Comparison of ENCODE assay signal across 8 cellular contexts in genomic region chr5:150357326-150358260, GRCh38. TPM values are rescaled to one million over a fixed set of nuclear protein-coding genes. Genes with fewer than 3 reads are reported as not detected.
DNase-seq lines count a peak whose midpoint lies in the region; ATAC-seq and TF ChIP-seq lines count a peak whose summit lies in the region.

A gene with protein sequence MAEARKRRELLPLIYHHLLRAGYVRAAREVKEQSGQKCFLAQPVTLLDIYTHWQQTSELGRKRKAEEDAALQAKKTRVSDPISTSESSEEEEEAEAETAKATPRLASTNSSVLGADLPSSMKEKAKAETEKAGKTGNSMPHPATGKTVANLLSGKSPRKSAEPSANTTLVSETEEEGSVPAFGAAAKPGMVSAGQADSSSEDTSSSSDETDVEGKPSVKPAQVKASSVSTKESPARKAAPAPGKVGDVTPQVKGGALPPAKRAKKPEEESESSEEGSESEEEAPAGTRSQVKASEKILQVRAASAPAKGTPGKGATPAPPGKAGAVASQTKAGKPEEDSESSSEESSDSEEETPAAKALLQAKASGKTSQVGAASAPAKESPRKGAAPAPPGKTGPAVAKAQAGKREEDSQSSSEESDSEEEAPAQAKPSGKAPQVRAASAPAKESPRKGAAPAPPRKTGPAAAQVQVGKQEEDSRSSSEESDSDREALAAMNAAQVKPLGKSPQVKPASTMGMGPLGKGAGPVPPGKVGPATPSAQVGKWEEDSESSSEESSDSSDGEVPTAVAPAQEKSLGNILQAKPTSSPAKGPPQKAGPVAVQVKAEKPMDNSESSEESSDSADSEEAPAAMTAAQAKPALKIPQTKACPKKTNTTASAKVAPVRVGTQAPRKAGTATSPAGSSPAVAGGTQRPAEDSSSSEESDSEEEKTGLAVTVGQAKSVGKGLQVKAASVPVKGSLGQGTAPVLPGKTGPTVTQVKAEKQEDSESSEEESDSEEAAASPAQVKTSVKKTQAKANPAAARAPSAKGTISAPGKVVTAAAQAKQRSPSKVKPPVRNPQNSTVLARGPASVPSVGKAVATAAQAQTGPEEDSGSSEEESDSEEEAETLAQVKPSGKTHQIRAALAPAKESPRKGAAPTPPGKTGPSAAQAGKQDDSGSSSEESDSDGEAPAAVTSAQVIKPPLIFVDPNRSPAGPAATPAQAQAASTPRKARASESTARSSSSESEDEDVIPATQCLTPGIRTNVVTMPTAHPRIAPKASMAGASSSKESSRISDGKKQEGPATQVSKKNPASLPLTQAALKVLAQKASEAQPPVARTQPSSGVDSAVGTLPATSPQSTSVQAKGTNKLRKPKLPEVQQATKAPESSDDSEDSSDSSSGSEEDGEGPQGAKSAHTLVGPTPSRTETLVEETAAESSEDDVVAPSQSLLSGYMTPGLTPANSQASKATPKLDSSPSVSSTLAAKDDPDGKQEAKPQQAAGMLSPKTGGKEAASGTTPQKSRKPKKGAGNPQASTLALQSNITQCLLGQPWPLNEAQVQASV (N-terminal part only) (plus strand): TSS chr5:150357697. CDS start chr5:150357747, 50 bp downstream.

- TF ChIP-seq CTCF in left lung (IDR thresholded peaks at IDR 0.05): no peak

- ATAC-seq in GM19351 (IDR thresholded peaks at IDR 0.05; ENCODE audit: unreplicated experiment) (peak; percentile 91), HG03521 (IDR thresholded peaks at IDR 0.05; ENCODE audit: unreplicated experiment) (peak; percentile 90), left lung (peak; percentile 99)

- peaks cover 0 to 46% (median 38%) of the 10 kb centered on the region in 11 experiments; a peak in 18 of 22 replicates for H4K20me1 ChIP-seq in BLaER1 treated with 17β-estradiol and CSF1 and Interleukin-3, amounts not matched to agents 10 nM and 100 nM

- H3K4me2 ChIP-seq in BLaER1 treated with 17β-estradiol and CSF1 and Interleukin-3, amounts not matched to agents 10 nM and 100 nM: peak within 1 kb of the TSS; percentile 84 to 97 (median 92)

- peak within 1 kb of the TSS; percentile 86 to 100 (median 95) for H3K4me3 ChIP-seq in BLaER1 treated with 17β-estradiol and CSF1 and Interleukin-3, amounts not matched to agents 10 nM and 100 nM
- H3K4me3 ChIP-seq in left lung: peak within 1 kb of the TSS; percentile 96 to 98

- DNase-seq in NCI-H748 (lab: John Stamatoyannopoulos, UW; ENCODE audit: unreplicated experiment): peak; percentile 97
- peak; percentile 96 for DNase-seq in activated CD4-positive, alpha-beta T cell treated with anti-CD3 and anti-CD28 coated beads, Interleukin-2, amount 50 U/mL, for 1 hour
- DNase-seq in dedifferentiated amniotic fluid mesenchymal stem cell (ENCODE audit: extremely low spot score): peak; percentile 94
- DNase-seq in left lung: peak; percentile 97 to 100
- peak; percentile 98 for DNase-seq in stimulated activated CD4-positive, alpha-beta T cell treated with anti-CD3 and anti-CD28 coated beads, Interleukin-2, amount 100 ng/mL, for 48 hours

- intact Hi-C loops in left lung (cut with DNase I): no loop called here

- H3K9me3 ChIP-seq in BLaER1 treated with 17β-estradiol and CSF1 and Interleukin-3, amounts not matched to agents 10 nM and 100 nM (replicated peaks in 1 of 11): no peaks in the 10 kb centered on the region
- no peaks in the 10 kb centered on the region for H3K9me3 ChIP-seq in left lung

- H3K27ac ChIP-seq in BLaER1 treated with 17β-estradiol and CSF1 and Interleukin-3, amounts not matched to agents 10 nM and 100 nM: peak within 1 kb of the TSS; percentile 60 to 96 (median 90); a peak in 21 of 22 replicates
- H3K27ac ChIP-seq in left lung: peak within 1 kb of the TSS; percentile 3 to 74

- no peaks in the 10 kb centered on the region for H3K27me3 ChIP-seq in BLaER1 treated with 17β-estradiol and CSF1 and Interleukin-3, amounts not matched to agents 10 nM and 100 nM
- H3K27me3 ChIP-seq in left lung: no peaks in the 10 kb centered on the region

- H3K4me1 ChIP-seq in BLaER1 treated with 17β-estradiol and CSF1 and Interleukin-3, amounts not matched to agents 10 nM and 100 nM: peaks cover 21 to 47% (median 34%) of the 10 kb centered on the region in 10 experiments
- H3K4me1 ChIP-seq in left lung: peaks cover 0 to 27% of the 10 kb centered on the region in 2 donors

- H3K36me3 ChIP-seq in BLaER1 treated with 17β-estradiol and CSF1 and Interleukin-3, amounts not matched to agents 10 nM and 100 nM: peaks cover 21 to 39% (median 37%) of the 10 kb centered on the region in 11 experiments
- H3K36me3 ChIP-seq in left lung: peaks cover 0 to 19% of the 10 kb centered on the region in 2 donors

- H3K9ac ChIP-seq in BLaER1 treated with 17β-estradiol and CSF1 and Interleukin-3, amounts not matched to agents 10 nM and 100 nM: peak within 1 kb of the TSS; percentile 86 to 97 (median 91)

RNA-seq across cellular contexts. Expression of the gene that starts here (rescaled TPM):
- total RNA-seq in left lung: 10 to 100 TPM; 21.8 to 32.5 TPM

Comparison
In these comparisons a context has a peak if more than half of its experiments do, and no peak if none do; other contexts are left out.
1. Peak in every context shown above with its lines: DNase-seq, ATAC-seq, H3K4me3 ChIP-seq and H3K27ac ChIP-seq.